In the genomic region with DNA sequence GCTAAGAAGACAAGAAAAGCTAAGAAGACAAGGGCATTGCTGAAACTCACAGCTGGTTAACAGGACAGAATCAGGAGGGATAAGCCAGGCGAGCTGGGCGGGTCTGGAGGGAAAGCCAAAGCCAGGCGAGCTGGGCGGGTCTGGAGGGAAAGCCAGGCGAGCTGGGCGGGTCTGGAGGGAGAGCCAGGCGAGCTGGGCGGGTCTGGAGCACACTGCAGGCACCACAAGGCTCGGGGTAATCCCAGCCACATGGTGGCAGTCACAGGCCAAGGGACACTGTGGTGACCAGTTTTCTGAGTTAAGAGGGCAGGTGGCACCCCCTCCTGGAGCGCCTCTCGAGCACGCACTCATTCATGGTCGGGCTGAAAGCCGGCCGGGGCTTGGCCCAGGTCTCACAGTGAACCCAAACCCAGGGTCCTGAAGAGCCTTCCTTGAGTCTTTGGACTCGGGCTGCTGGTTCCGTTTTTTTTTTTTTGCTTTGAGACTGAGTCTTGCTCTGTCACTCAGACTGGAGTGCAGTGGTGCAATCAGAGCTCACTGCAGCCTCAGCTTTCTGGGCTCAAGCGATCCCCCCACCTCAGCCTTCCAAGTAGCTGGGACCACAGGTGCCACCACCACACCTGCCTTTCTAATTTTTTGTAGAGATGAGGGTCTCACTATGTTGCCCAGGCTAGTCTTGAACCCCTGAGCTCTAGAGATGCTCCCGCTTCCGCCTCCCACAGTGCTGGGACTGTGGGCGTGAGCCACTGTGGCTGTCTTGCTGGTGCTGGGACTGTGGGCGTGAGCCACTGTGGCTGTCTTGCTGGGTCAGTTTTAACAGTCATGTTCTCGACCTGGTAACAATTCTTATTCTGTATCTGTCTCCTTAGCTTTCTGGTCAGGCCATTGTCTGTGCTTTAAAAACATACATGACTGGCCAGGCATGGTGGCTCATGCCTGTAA, we compare ENCODE assay signal across 1 cellular context.
A peak's percentile ranks its signal among the peaks of the same experiment; 100 is the strongest.
TF ChIP-seq lines count a peak whose summit lies in the region.

No MANE protein-coding gene starts in this region.

TF ChIP-seq in HepG2, 621 proteins besides CTCF, POLR2A, EP300 and RAD21 (continued from another document):
- TF ChIP-seq, protein P1, sequence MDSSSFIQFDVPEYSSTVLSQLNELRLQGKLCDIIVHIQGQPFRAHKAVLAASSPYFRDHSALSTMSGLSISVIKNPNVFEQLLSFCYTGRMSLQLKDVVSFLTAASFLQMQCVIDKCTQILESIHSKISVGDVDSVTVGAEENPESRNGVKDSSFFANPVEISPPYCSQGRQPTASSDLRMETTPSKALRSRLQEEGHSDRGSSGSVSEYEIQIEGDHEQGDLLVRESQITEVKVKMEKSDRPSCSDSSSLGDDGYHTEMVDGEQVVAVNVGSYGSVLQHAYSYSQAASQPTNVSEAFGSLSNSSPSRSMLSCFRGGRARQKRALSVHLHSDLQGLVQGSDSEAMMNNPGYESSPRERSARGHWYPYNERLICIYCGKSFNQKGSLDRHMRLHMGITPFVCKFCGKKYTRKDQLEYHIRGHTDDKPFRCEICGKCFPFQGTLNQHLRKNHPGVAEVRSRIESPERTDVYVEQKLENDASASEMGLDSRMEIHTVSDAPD (CRISPR knock-in tag; IDR thresholded peaks at IDR 0.05), result no peak
- no peak for TF ChIP-seq EEA1 (CRISPR knock-in tag; IDR thresholded peaks at IDR 0.05; ENCODE audit: borderline replicate concordance)
- TF ChIP-seq ZNF121 (CRISPR knock-in tag; IDR thresholded peaks at IDR 0.05), result no peak; the same call in 1 of the 2 replicates
- no peak for TF ChIP-seq POGZ (CRISPR knock-in tag; IDR thresholded peaks at IDR 0.05)
- TF ChIP-seq, protein P2, sequence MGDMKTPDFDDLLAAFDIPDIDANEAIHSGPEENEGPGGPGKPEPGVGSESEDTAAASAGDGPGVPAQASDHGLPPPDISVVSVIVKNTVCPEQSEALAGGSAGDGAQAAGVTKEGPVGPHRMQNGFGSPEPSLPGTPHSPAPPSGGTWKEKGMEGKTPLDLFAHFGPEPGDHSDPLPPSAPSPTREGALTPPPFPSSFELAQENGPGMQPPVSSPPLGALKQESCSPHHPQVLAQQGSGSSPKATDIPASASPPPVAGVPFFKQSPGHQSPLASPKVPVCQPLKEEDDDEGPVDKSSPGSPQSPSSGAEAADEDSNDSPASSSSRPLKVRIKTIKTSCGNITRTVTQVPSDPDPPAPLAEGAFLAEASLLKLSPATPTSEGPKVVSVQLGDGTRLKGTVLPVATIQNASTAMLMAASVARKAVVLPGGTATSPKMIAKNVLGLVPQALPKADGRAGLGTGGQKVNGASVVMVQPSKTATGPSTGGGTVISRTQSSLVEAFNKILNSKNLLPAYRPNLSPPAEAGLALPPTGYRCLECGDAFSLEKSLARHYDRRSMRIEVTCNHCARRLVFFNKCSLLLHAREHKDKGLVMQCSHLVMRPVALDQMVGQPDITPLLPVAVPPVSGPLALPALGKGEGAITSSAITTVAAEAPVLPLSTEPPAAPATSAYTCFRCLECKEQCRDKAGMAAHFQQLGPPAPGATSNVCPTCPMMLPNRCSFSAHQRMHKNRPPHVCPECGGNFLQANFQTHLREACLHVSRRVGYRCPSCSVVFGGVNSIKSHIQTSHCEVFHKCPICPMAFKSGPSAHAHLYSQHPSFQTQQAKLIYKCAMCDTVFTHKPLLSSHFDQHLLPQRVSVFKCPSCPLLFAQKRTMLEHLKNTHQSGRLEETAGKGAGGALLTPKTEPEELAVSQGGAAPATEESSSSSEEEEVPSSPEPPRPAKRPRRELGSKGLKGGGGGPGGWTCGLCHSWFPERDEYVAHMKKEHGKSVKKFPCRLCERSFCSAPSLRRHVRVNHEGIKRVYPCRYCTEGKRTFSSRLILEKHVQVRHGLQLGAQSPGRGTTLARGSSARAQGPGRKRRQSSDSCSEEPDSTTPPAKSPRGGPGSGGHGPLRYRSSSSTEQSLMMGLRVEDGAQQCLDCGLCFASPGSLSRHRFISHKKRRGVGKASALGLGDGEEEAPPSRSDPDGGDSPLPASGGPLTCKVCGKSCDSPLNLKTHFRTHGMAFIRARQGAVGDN (CRISPR knock-in tag; IDR thresholded peaks at IDR 0.05), result peak; percentile 34
- TF ChIP-seq ZNF331 (CRISPR knock-in tag; IDR thresholded peaks at IDR 0.05), result no peak
- TF ChIP-seq, protein P3, sequence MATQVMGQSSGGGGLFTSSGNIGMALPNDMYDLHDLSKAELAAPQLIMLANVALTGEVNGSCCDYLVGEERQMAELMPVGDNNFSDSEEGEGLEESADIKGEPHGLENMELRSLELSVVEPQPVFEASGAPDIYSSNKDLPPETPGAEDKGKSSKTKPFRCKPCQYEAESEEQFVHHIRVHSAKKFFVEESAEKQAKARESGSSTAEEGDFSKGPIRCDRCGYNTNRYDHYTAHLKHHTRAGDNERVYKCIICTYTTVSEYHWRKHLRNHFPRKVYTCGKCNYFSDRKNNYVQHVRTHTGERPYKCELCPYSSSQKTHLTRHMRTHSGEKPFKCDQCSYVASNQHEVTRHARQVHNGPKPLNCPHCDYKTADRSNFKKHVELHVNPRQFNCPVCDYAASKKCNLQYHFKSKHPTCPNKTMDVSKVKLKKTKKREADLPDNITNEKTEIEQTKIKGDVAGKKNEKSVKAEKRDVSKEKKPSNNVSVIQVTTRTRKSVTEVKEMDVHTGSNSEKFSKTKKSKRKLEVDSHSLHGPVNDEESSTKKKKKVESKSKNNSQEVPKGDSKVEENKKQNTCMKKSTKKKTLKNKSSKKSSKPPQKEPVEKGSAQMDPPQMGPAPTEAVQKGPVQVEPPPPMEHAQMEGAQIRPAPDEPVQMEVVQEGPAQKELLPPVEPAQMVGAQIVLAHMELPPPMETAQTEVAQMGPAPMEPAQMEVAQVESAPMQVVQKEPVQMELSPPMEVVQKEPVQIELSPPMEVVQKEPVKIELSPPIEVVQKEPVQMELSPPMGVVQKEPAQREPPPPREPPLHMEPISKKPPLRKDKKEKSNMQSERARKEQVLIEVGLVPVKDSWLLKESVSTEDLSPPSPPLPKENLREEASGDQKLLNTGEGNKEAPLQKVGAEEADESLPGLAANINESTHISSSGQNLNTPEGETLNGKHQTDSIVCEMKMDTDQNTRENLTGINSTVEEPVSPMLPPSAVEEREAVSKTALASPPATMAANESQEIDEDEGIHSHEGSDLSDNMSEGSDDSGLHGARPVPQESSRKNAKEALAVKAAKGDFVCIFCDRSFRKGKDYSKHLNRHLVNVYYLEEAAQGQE (IDR thresholded peaks at IDR 0.05; ENCODE audit: borderline replicate concordance in 1 of 2, low read depth in 1 of 2, low read length in 2 of 2), result no peak
- TF ChIP-seq, protein P4, sequence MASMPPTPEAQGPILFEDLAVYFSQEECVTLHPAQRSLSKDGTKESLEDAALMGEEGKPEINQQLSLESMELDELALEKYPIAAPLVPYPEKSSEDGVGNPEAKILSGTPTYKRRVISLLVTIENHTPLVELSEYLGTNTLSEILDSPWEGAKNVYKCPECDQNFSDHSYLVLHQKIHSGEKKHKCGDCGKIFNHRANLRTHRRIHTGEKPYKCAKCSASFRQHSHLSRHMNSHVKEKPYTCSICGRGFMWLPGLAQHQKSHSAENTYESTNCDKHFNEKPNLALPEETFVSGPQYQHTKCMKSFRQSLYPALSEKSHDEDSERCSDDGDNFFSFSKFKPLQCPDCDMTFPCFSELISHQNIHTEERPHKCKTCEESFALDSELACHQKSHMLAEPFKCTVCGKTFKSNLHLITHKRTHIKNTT (CRISPR knock-in tag; IDR thresholded peaks at IDR 0.05), result no peak
- no peak for TF ChIP-seq BRCA1 (CRISPR knock-in tag; IDR thresholded peaks at IDR 0.05)
- TF ChIP-seq, protein P5, sequence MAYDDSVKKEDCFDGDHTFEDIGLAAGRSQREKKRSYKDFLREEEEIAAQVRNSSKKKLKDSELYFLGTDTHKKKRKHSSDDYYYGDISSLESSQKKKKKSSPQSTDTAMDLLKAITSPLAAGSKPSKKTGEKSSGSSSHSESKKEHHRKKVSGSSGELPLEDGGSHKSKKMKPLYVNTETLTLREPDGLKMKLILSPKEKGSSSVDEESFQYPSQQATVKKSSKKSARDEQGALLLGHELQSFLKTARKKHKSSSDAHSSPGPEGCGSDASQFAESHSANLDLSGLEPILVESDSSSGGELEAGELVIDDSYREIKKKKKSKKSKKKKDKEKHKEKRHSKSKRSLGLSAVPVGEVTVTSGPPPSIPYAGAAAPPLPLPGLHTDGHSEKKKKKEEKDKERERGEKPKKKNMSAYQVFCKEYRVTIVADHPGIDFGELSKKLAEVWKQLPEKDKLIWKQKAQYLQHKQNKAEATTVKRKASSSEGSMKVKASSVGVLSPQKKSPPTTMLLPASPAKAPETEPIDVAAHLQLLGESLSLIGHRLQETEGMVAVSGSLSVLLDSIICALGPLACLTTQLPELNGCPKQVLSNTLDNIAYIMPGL (CRISPR knock-in tag; IDR thresholded peaks at IDR 0.05; ENCODE audit: borderline replicate concordance in 1 of 2, low read depth in 1 of 2), result peak in 1 of 2 experiments; percentile 26; a peak in 1 of 4 replicates
- no peak for TF ChIP-seq REL (CRISPR knock-in tag; conservative IDR thresholded peaks at IDR 0.05)
- no peak for TF ChIP-seq ZFP36 (IDR thresholded peaks at IDR 0.05; ENCODE audit: borderline replicate concordance, low read depth, low read length, partially characterized antibody)
- peak; percentile 77 for TF ChIP-seq STAG1 (CRISPR knock-in tag; IDR thresholded peaks at IDR 0.05)
- TF ChIP-seq DR1 (CRISPR knock-in tag; IDR thresholded peaks at IDR 0.05), result no peak
TF ChIP-seq in HepG2: peak in this region for 10.
